In genomic region chr2:120687210-120687609, GRCh38 we compare ENCODE assay signal across 3 cellular contexts.
TF ChIP-seq lines count a peak whose summit lies in the region.

No MANE protein-coding gene starts in this region.

TF ChIP-seq in WTC11, 78 proteins besides CTCF, POLR2A, EP300 and RAD21:
- no peak for TF ChIP-seq ELF4 (CRISPR knock-in tag; IDR thresholded peaks at IDR 0.05; ENCODE audit: low read depth)
- peak; percentile 85 for TF ChIP-seq GTF2I (CRISPR knock-in tag; conservative IDR thresholded peaks at IDR 0.05)
- TF ChIP-seq ZNF263 (CRISPR knock-in tag; IDR thresholded peaks at IDR 0.05; ENCODE audit: low read depth): no peak
- TF ChIP-seq PRRX2 (CRISPR knock-in tag; IDR thresholded peaks at IDR 0.05): no peak

TF ChIP-seq in K562, 482 proteins besides CTCF, POLR2A, EP300 and RAD21:
- TF ChIP-seq CBX2 (IDR thresholded peaks at IDR 0.05; ENCODE audit: insufficient read depth, low read length, poor library complexity, severe bottlenecking): no peak
- no peak for TF ChIP-seq ERF (CRISPR knock-in tag; IDR thresholded peaks at IDR 0.05)
- TF ChIP-seq RBM25 (IDR thresholded peaks at IDR 0.05; ENCODE audit: low read depth, low read length, severe bottlenecking): peak; percentile 77
TF ChIP-seq in K562: peak in this region for 1.

TF ChIP-seq in H1, 55 proteins besides CTCF, POLR2A, EP300 and RAD21:
- no peak for TF ChIP-seq CBX8 (IDR thresholded peaks at IDR 0.05; ENCODE audit: borderline replicate concordance, low read depth, low read length)
- peak; percentile 41; the same call in 1 of the 2 replicates for TF ChIP-seq KDM1A (IDR thresholded peaks at IDR 0.05; ENCODE audit: borderline replicate concordance, low read length)
